Comparison of ENCODE assay signal across 9 cellular contexts in genomic region chr3:185460719-185461350, GRCh38. TPM values are rescaled to one million over a fixed set of nuclear protein-coding genes. Genes with fewer than 3 reads are reported as not detected.
A peak's percentile ranks its signal among the peaks of the same experiment; 100 is the strongest.
DNase-seq lines count a peak whose midpoint lies in the region; ATAC-seq, FAIRE-seq and TF ChIP-seq lines count a peak whose summit lies in the region.
"Had no signal": no experiment of that assay in that cellular context is flagged by ENCODE, and none has a peak within 500 bp of the region (broad histone marks: within the 10 kb centered on the region; RNA-seq: fewer than 3 reads in every experiment).

No MANE protein-coding gene starts in this region.

- no peak overlapping the region for H3K56ac ChIP-seq in H1 (replicated peaks; ENCODE audit: insufficient read length, low read depth, low read length)

- no peak for TF ChIP-seq POLR2A in NB4 (IDR thresholded peaks at IDR 0.05; ENCODE audit: extremely low read depth, insufficient read length)
- TF ChIP-seq POLR2A in H1 (IDR thresholded peaks at IDR 0.05; ENCODE audit: control extremely low read depth in 1 of 2, low read depth in 2 of 2, low read length in 2 of 2): no peak

- POLR2A ChIA-PET in H1 (lab: Charles Lee; ENCODE audit: partially characterized antibody): interaction anchor here (1.0 to 1.7 kb wide), 4 partner anchors 29 to 125 kb away, joined by 3 to 5 read pairs (median 4); partner anchors contain the start of genes SENP2 and TMEM41A
- POLR2A ChIA-PET in activated CD4-positive, alpha-beta T cell treated with anti-CD3 and anti-CD28 coated beads, Interleukin-2, amount 10 ng/mL, durations not matched to agents 7 days and 5 days (lab: Charles Lee): no interaction called here

- no peaks in the 10 kb centered on the region for H3K4me1 Mint-ChIP-seq in activated CD4-positive, alpha-beta T cell treated with anti-CD3 and anti-CD28 coated beads, Interleukin-2, amount 10 ng/mL, durations not matched to agents 7 days and 5 days

- H2BK20ac ChIP-seq in H1 (ENCODE audit: low read length): no peak overlapping the region

- H3K18ac ChIP-seq in H1 (ENCODE audit: extremely low read depth, low read length): no peak overlapping the region

- H3K27ac Mint-ChIP-seq in activated CD4-positive, alpha-beta T cell treated with anti-CD3 and anti-CD28 coated beads, Interleukin-2, amount 10 ng/mL, durations not matched to agents 7 days and 5 days: no peak overlapping the region
- H3K27ac Mint-ChIP-seq: B cell had no signal

- H3K9me3 ChIP-seq in H1 (ENCODE audit: insufficient read depth in 2 of 2, low read depth in 1 of 2, low read length in 1 of 2): no peaks in the 10 kb centered on the region

- intact Hi-C loops in sciatic nerve (cut with DNase I): no loop called here

- no peaks in the 10 kb centered on the region for H3K36me3 ChIP-seq in H1 (ENCODE audit: control insufficient read depth in 2 of 4, insufficient read depth in 4 of 4, low read length in 3 of 4)

- no peak overlapping the region for H3K14ac ChIP-seq in H1 (ENCODE audit: insufficient read length)

- H2BK5ac ChIP-seq in H1 (ENCODE audit: low read depth, low read length): no peak overlapping the region

- WGBS in H1 (ENCODE audit: extremely low coverage in 1 of 2, insufficient coverage in 1 of 2, insufficient read length in 1 of 2, insufficient replicate concordance in 2 of 2, low coverage in 1 of 2, low lambda C conversion rate in 2 of 2, missing lambda C conversion rate in 1 of 2), 2 experiments: 63% methylated on average over 6 of the region's 6 CpGs; no CpG with 5 or more reads in 1 of the 2 experiments

- no peak overlapping the region for H4K8ac ChIP-seq in H1 (ENCODE audit: extremely low read depth, insufficient read depth, low read length)

- no peak overlapping the region for H3K4ac ChIP-seq in H1 (replicated peaks; ENCODE audit: insufficient read length, low read depth, low read length)

- no peak for TF ChIP-seq EP300 in H1 (IDR thresholded peaks at IDR 0.05; ENCODE audit: borderline replicate concordance in 1 of 2, low read depth in 2 of 2, low read length in 2 of 2)

- CTCF ChIA-PET in H1 (lab: Charles Lee; ENCODE audit: partially characterized antibody): interaction anchor here (0.6 to 2.8 kb wide), 40 partner anchors 9 to 835 kb away, joined by 3 to 22 read pairs (median 4); partner anchors contain the start of gene SENP2
- CTCF ChIA-PET in activated CD4-positive, alpha-beta T cell treated with anti-CD3 and anti-CD28 coated beads, Interleukin-2, amount 10 ng/mL, durations not matched to agents 7 days and 5 days (lab: Charles Lee): interaction anchor here (0.8 to 1.4 kb wide), 2 partner anchors 50 to 115 kb away, joined by 3 to 6 read pairs; no protein-coding TSS in a partner anchor

- H3K4me1 ChIP-seq in H1 (replicated peaks in 1 of 4; ENCODE audit: control insufficient read depth in 3 of 4, insufficient read depth in 4 of 4, low read length in 3 of 4): no peaks in the 10 kb centered on the region

- H3K79me2 ChIP-seq in H1 (ENCODE audit: control insufficient read depth in 1 of 2, insufficient read depth in 2 of 2, low read length in 2 of 2): no peaks in the 10 kb centered on the region

- no peaks in the 10 kb centered on the region for H3K9me3 Mint-ChIP-seq in activated CD4-positive, alpha-beta T cell treated with anti-CD3 and anti-CD28 coated beads, Interleukin-2, amount 10 ng/mL, durations not matched to agents 7 days and 5 days

- no peak overlapping the region for H3K23ac ChIP-seq in H1 (ENCODE audit: insufficient read length)

- no peak overlapping the region for H2AFZ ChIP-seq in H1 (ENCODE audit: low read length)

- no peak for FAIRE-seq in H1 (lab: Jason Lieb, UNC)

- H3K4me3 Mint-ChIP-seq in activated CD4-positive, alpha-beta T cell treated with anti-CD3 and anti-CD28 coated beads, Interleukin-2, amount 10 ng/mL, durations not matched to agents 7 days and 5 days: no peak overlapping the region
- H3K4me3 Mint-ChIP-seq: B cell had no signal

- no peak overlapping the region for H2BK120ac ChIP-seq in H1 (replicated peaks; ENCODE audit: low read depth, low read length)

- H3K27ac ChIP-seq in H1 (ENCODE audit: low read depth, low read length): no peak overlapping the region

- DNase-seq in DMS53 (lab: John Stamatoyannopoulos, UW) (peak; percentile 33), DMS53 treated with DMSO at 0.1 percent for 48 hours (lab: John Stamatoyannopoulos, UW; ENCODE audit: unreplicated experiment) (no peak), NB4 (ENCODE audit: low read depth) (peak; percentile 19), H1 (ENCODE audit: low read depth in 1 of 2, low spot score in 2 of 2) (no peak), pons (ENCODE audit: low spot score) (peak; percentile 35), sciatic nerve (ENCODE audit: low spot score) (no peak)
- DNase-seq in activated CD4-positive, alpha-beta T cell treated with anti-CD3 and anti-CD28 coated beads, Interleukin-2, amount 50 U/mL, for 4 hours: no peak
- no peak for DNase-seq in activated CD4-positive, alpha-beta T cell treated with anti-CD3 and anti-CD28 coated beads, Interleukin-2, amount 10 ng/mL, durations not matched to agents 7 days and 5 days

- no peak overlapping the region for H3K9ac ChIP-seq in H1 (replicated peaks in 1 of 4; ENCODE audit: extremely low read depth in 1 of 4, low read depth in 3 of 4, low read length in 3 of 4)

- H3K79me1 ChIP-seq in H1 (ENCODE audit: low read depth, low read length): no peaks in the 10 kb centered on the region

- TF ChIP-seq CTCF in NB4 (IDR thresholded peaks at IDR 0.05; ENCODE audit: low read depth, low read length): no peak
- peak in 2 of 3 experiments; percentile 25 to 45; a peak in 2 of 4 replicates for TF ChIP-seq CTCF in H1 (IDR thresholded peaks at IDR 0.05; ENCODE audit: control extremely low read depth in 1 of 3, insufficient read depth in 1 of 3, low read depth in 1 of 3, low read length in 3 of 3)

- no peak overlapping the region for H2AK5ac ChIP-seq in H1 (ENCODE audit: low read depth, low read length)

- H3K36me3 Mint-ChIP-seq in activated CD4-positive, alpha-beta T cell treated with anti-CD3 and anti-CD28 coated beads, Interleukin-2, amount 10 ng/mL, durations not matched to agents 7 days and 5 days (ENCODE audit: low read depth): no peaks in the 10 kb centered on the region

- no peak overlapping the region for H3K4me2 ChIP-seq in H1 (ENCODE audit: insufficient read depth in 1 of 2, low read depth in 2 of 2, low read length in 2 of 2)

- TF ChIP-seq RAD21 in H1 (IDR thresholded peaks at IDR 0.05 in 1 of 2, conservative IDR thresholded peaks at IDR 0.05 in 1 of 2; ENCODE audit: low read depth in 2 of 2, low read length in 2 of 2): peak; percentile 39 to 44

- H4K5ac ChIP-seq in H1 (ENCODE audit: insufficient read length, low read depth, low read length): no peak overlapping the region

- no peak overlapping the region for H4K91ac ChIP-seq in H1 (replicated peaks; ENCODE audit: insufficient read length, low read length)

- no peaks in the 10 kb centered on the region for H3K27me3 ChIP-seq in H1 (replicated peaks in 1 of 4; ENCODE audit: control insufficient read depth in 3 of 4, extremely low read depth in 1 of 4, insufficient read depth in 3 of 4, low read length in 3 of 4)

- no peaks in the 10 kb centered on the region for H4K20me1 ChIP-seq in H1 (replicated peaks in 1 of 2; ENCODE audit: control insufficient read depth in 1 of 2, insufficient read depth in 2 of 2, low read length in 2 of 2)

- no peaks in the 10 kb centered on the region for H3K27me3 Mint-ChIP-seq in activated CD4-positive, alpha-beta T cell treated with anti-CD3 and anti-CD28 coated beads, Interleukin-2, amount 10 ng/mL, durations not matched to agents 7 days and 5 days
- H3K27me3 Mint-ChIP-seq: B cell had no signal

- no peaks in the 10 kb centered on the region; the same call in 1 of the 2 replicates for H3K23me2 ChIP-seq in H1 (ENCODE audit: low read depth, low read length)

- ATAC-seq in sciatic nerve: no peak

- H3K4me3 ChIP-seq in NB4 (ENCODE audit: low read depth, low read length) (no peak overlapping the region), H1 (ENCODE audit: extremely low read depth in 1 of 4, insufficient read depth in 2 of 4, low read depth in 3 of 4, low read length in 4 of 4) (no peak overlapping the region)

- no peak overlapping the region for H2BK12ac ChIP-seq in H1 (ENCODE audit: low read depth, low read length)

- no peak overlapping the region for H2BK15ac ChIP-seq in H1 (ENCODE audit: low read length)

TF ChIP-seq in H1, 55 proteins besides CTCF, POLR2A, EP300 and RAD21 (continues in another document):
- TF ChIP-seq CEBPB (IDR thresholded peaks at IDR 0.05; ENCODE audit: low read depth, low read length) (no peak), SAP30 (IDR thresholded peaks at IDR 0.05; ENCODE audit: insufficient read depth, insufficient replicate concordance, low read length) (no peak), SP2 (IDR thresholded peaks at IDR 0.05; ENCODE audit: low read length) (no peak), PHF8 (conservative IDR thresholded peaks at IDR 0.05; ENCODE audit: low read depth, low read length) (no peak), CBX8 (IDR thresholded peaks at IDR 0.05; ENCODE audit: borderline replicate concordance, low read depth, low read length) (no peak), TAF1 (IDR thresholded peaks at IDR 0.05; ENCODE audit: low read depth, low read length) (no peak), FOSL1 (IDR thresholded peaks at IDR 0.05; ENCODE audit: insufficient read depth, low read depth, low read length) (no peak), CBX5 (IDR thresholded peaks at IDR 0.05; ENCODE audit: low read depth, low read length) (no peak), MAFK (IDR thresholded peaks at IDR 0.05; ENCODE audit: low read depth, low read length) (no peak), TBP (IDR thresholded peaks at IDR 0.05; ENCODE audit: low read depth, low read length) (no peak), BACH1 (IDR thresholded peaks at IDR 0.05; ENCODE audit: low read length) (no peak), CHD1 (IDR thresholded peaks at IDR 0.05; ENCODE audit: low read depth, low read length) (no peak), KDM1A (IDR thresholded peaks at IDR 0.05; ENCODE audit: borderline replicate concordance, low read length) (no peak), RFX5 (IDR thresholded peaks at IDR 0.05; ENCODE audit: borderline replicate concordance, low read depth, low read length) (no peak), JUN (IDR thresholded peaks at IDR 0.05; ENCODE audit: low read depth, low read length) (no peak)

RNA-seq across cellular contexts. Expression of gene TMEM41A, which starts 38.0 kb away (rescaled TPM):
- total RNA-seq in H1 (2021; fragmentation: NEBNext Ultra II Directional; extraction: Animal tissue kit (Norgen Biotek cat#: 25700)): 13.5 and 14.1 TPM in 2 replicates
- polyA plus RNA-seq in H1 (2011; rRNA removed): 17.5 and 20.1 TPM in 2 replicates
- 13.7 TPM for polyA plus RNA-seq in H1 (2011; cell fraction: cytosol; rRNA removed)
- 13.5 TPM for polyA plus RNA-seq in H1 (2011; cell fraction: nucleus; rRNA removed)
- 9.9 to 11.5 TPM (median 10.2 TPM) in 4 replicates for polyA plus RNA-seq in H1 (2012, experiment 1 of 2)
- polyA plus RNA-seq in H1 (2012, experiment 2 of 2): 7.0 TPM
- 16.9 TPM for polyA plus RNA-seq in H1 (2013, experiment 1 of 2)
- polyA plus RNA-seq in H1 (2013, experiment 2 of 2): 19.5 TPM
- 22.0 and 26.3 TPM in 2 replicates for polyA minus RNA-seq in H1 (2011; rRNA and poly(A)+ RNA removed)
- polyA minus RNA-seq in H1 (2011; cell fraction: cytosol; rRNA and poly(A)+ RNA removed): 7.7 TPM
- polyA minus RNA-seq in H1 (2011; cell fraction: nucleus; rRNA and poly(A)+ RNA removed): 25.1 TPM
- 15.1 TPM for total RNA-seq in sciatic nerve
- total RNA-seq in activated CD4-positive, alpha-beta T cell treated with anti-CD3 and anti-CD28 coated beads, Interleukin-2, amount 10 ng/mL, durations not matched to agents 7 days and 5 days: 10 to 100 TPM; 18.5 to 19.7 TPM

Comparison
In these comparisons a context has a peak if more than half of its experiments do, and no peak if none do; other contexts are left out.
1. DNase-seq: peak in DMS53 (single experiment), NB4 (single experiment) and pons (single experiment); none in DMS53 treated with DMSO at 0.1 percent for 48 hours (single experiment), H1 (0 of 2), activated CD4-positive, alpha-beta T cell treated with anti-CD3 and anti-CD28 coated beads, Interleukin-2, amount 50 U/mL, for 4 hours (0 of 2), sciatic nerve (single experiment) and activated CD4-positive, alpha-beta T cell treated with anti-CD3 and anti-CD28 coated beads, Interleukin-2, amount 10 ng/mL, durations not matched to agents 7 days and 5 days (single experiment).